In the genomic region with DNA sequence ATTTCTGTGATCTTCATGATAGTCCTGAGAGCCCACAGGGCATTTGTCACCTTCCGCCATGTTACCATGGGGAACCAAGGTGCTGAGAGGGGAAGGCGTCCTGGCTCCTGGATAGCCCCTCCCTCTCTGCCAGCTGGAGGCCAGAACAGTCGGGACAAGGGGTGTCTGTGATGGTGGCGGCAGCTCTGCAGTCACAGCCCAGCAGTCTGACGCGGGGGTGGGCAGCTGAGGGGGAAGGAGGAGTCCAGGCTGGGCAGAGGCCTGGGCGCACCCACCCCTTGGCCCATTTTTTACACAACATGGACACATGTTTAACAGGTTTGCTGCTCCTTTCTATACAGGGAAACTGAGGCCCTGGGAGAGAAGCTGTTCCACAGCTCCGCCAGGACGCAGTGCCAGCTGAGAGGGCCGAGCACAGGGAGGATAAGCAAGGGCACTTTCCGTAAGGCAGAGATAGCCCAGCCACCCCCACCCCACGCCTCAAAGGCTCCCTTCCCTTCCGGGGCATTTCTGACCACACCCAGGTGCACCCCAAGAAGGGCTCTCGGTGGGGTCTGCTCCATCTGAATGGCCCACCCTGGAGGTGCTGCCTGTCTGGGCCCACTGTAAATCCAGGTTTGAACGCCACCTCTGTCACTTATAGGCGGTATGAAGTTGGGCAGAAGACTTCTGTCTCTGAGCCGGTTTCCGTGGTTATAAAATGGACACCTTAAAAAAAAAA, we compare ENCODE assay signal across 10 cellular contexts. TPM values are rescaled to one million over a fixed set of nuclear protein-coding genes. Genes with fewer than 3 reads are reported as not detected.
DNase-seq lines count a peak whose midpoint lies in the region; ATAC-seq and TF ChIP-seq lines count a peak whose summit lies in the region.
"Had no signal": no experiment of that assay in that cellular context is flagged by ENCODE, and none has a peak within 500 bp of the region (broad histone marks: within the 10 kb centered on the region; RNA-seq: fewer than 3 reads in every experiment).

No MANE protein-coding gene starts in this region.

- H3K27me3 ChIP-seq in esophagus (ENCODE audit: control insufficient read depth in 1 of 2, insufficient read depth in 2 of 2, low read length in 2 of 2) (no peaks in the 10 kb centered on the region), prostate gland (replicated peaks; ENCODE audit: insufficient read depth) (no peaks in the 10 kb centered on the region), hepatocyte (no peaks in the 10 kb centered on the region)

- peaks cover 33% of the 10 kb centered on the region for H3K4me1 Mint-ChIP-seq in CD14-positive monocyte
- peaks cover 81 to 93% (median 83%) of the 10 kb centered on the region in 3 donors for H3K4me1 Mint-ChIP-seq in T-cell

- H3K27ac ChIP-seq in esophagus (ENCODE audit: low read depth in 2 of 2, low read length in 1 of 2) (peak overlapping the region; percentile 98 to 99), prostate gland (peak overlapping the region; percentile 51 to 63), hepatocyte (no peak overlapping the region)
- H3K27ac ChIP-seq: parathyroid adenoma had no signal

- peak overlapping the region in 1 of 2 donors; percentile 51 for H3K4me3 Mint-ChIP-seq in CD14-positive monocyte
- peak overlapping the region; percentile 1 to 63 (median 32) for H3K4me3 Mint-ChIP-seq in T-cell

- H3K9me3 Mint-ChIP-seq in CD14-positive monocyte = no peaks in the 10 kb centered on the region
- no peaks in the 10 kb centered on the region for H3K9me3 Mint-ChIP-seq in T-cell

- peaks cover 26% of the 10 kb centered on the region for H3K79me2 ChIP-seq in hepatocyte

- H3K9me2 ChIP-seq in hepatocyte (replicated peaks; ENCODE audit: insufficient read depth) = no peaks in the 10 kb centered on the region

- no peaks in the 10 kb centered on the region for H3K27me3 Mint-ChIP-seq in CD14-positive monocyte (ENCODE audit: low read depth in 3 of 3)
- H3K27me3 Mint-ChIP-seq in T-cell = no peaks in the 10 kb centered on the region

- H3K36me3 ChIP-seq in esophagus (ENCODE audit: control insufficient read depth in 2 of 2, insufficient read depth in 2 of 2, low read length in 1 of 2) (peaks cover 4 to 7% of the 10 kb centered on the region in 2 donors), prostate gland (no peaks in the 10 kb centered on the region), hepatocyte (replicated peaks; ENCODE audit: insufficient read depth, low read depth) (no peaks in the 10 kb centered on the region)

- no peak for TF ChIP-seq CTCF in CD14-positive monocyte (IDR thresholded peaks at IDR 0.05)
- TF ChIP-seq CTCF in prostate gland (IDR thresholded peaks at IDR 0.05) = no peak
- no peak for TF ChIP-seq CTCF in hepatocyte (IDR thresholded peaks at IDR 0.05; ENCODE audit: poor library complexity)

- no peak overlapping the region for H2AFZ ChIP-seq in hepatocyte
- H2AFZ ChIP-seq: parathyroid adenoma had no signal

- H3K36me3 Mint-ChIP-seq in CD14-positive monocyte (peaks cover 16 to 39% of the 10 kb centered on the region in 2 donors), T-cell (peaks cover 18% of the 10 kb centered on the region)

- peaks cover 14 to 31% of the 10 kb centered on the region in 2 donors for H3K4me1 ChIP-seq in esophagus (ENCODE audit: control insufficient read depth in 2 of 2, insufficient read depth in 2 of 2, low read length in 1 of 2)
- H3K4me1 ChIP-seq in prostate gland (replicated peaks) = peaks cover 4% of the 10 kb centered on the region
- H3K4me1 ChIP-seq in hepatocyte (ENCODE audit: insufficient read depth) = no peaks in the 10 kb centered on the region
- H3K4me1 ChIP-seq: parathyroid adenoma had no signal

- ATAC-seq in T-cell (replicated peaks in 1 of 4) (no peak), HG02981 (IDR thresholded peaks at IDR 0.05; ENCODE audit: unreplicated experiment) (no peak), HG03565 (IDR thresholded peaks at IDR 0.05; ENCODE audit: unreplicated experiment) (no peak), GM18861 (IDR thresholded peaks at IDR 0.05; ENCODE audit: unreplicated experiment) (no peak)

- CTCF ChIA-PET in T-cell (lab: Charles Lee) = no interaction called here

- no peak for TF ChIP-seq POLR2A in prostate gland (IDR thresholded peaks at IDR 0.05)

- H3K27ac Mint-ChIP-seq in CD14-positive monocyte (peak overlapping the region in 5 of 7 donors; percentile 61 to 81 (median 80)), T-cell (peak overlapping the region; percentile 96 to 97)

- DNase-seq in CD14-positive monocyte (ENCODE audit: low spot score) = no peak
- no peak for DNase-seq in T-cell
- no peak for DNase-seq in prostate gland (ENCODE audit: low spot score)
- no peak for DNase-seq in hepatocyte (ENCODE audit: low spot score)
- DNase-seq: NCI-H524 treated with DMSO at 0.1 percent for 48 hours had no signal

- no peaks in the 10 kb centered on the region for H4K20me1 ChIP-seq in hepatocyte (ENCODE audit: insufficient read depth, poor library complexity, severe bottlenecking)

- H3K4me3 ChIP-seq in esophagus (ENCODE audit: low read depth in 1 of 2, low read length in 2 of 2) = no peak overlapping the region
- no peak overlapping the region for H3K4me3 ChIP-seq in prostate gland
- H3K4me3 ChIP-seq in hepatocyte = no peak overlapping the region

- 79 to 80% methylated on average over 18 of the region's 18 CpGs for WGBS in esophagus, 2 donors
- 74% methylated on average over 18 of the region's 18 CpGs for WGBS in prostate gland
- WGBS in hepatocyte (ENCODE audit: low lambda C conversion rate, missing lambda C conversion rate) = 94% methylated on average over 18 of the region's 18 CpGs

- intact Hi-C loops in CD14-positive monocyte (cut with micrococcal nuclease) (no loop called here), prostate gland (cut with DNase I) (no loop called here)

- POLR2A ChIA-PET in T-cell (lab: Charles Lee) = interaction anchor here in 1 of 2 donors (0.5 kb wide), 1 partner anchor 10 kb away, joined by 4 read pairs; no protein-coding TSS in a partner anchor

- no peak overlapping the region for H3K4me2 ChIP-seq in hepatocyte

- H3K9me3 ChIP-seq in esophagus (ENCODE audit: control insufficient read depth in 2 of 2, insufficient read depth in 1 of 2, low read depth in 1 of 2, low read length in 1 of 2) (no peaks in the 10 kb centered on the region), prostate gland (no peaks in the 10 kb centered on the region), hepatocyte (ENCODE audit: low read depth) (no peaks in the 10 kb centered on the region)

RNA-seq across cellular contexts. Expression of gene LRRC8A, which starts 17.1 kb away (rescaled TPM):
- 10 to 100 TPM in 1 of 2 donors, 1 to 10 TPM in 1; 7.8 to 10.8 TPM for polyA plus RNA-seq in CD14-positive monocyte
- 10 to 100 TPM; 30.7 to 34.3 (median 33.9) TPM for total RNA-seq in T-cell
- polyA plus RNA-seq in esophagus = 10 to 100 TPM; 38.5 to 55.6 TPM
- total RNA-seq in prostate gland = 10 to 100 TPM; 78.2 to 78.8 TPM
- 28.8 and 30.7 TPM in 2 replicates for total RNA-seq in hepatocyte
- polyA plus RNA-seq in hepatocyte = 46.8 and 55.6 TPM in 2 replicates

RNA-seq across cellular contexts. Expression of gene KYAT1, which starts 17.3 kb away (rescaled TPM):
- polyA plus RNA-seq in CD14-positive monocyte (1 to 10 TPM; 2.4 to 4.5 TPM), esophagus (1 to 10 TPM; 4.0 to 6.7 TPM), hepatocyte (8.4 and 8.7 TPM in 2 replicates)
- total RNA-seq in T-cell (10 to 100 TPM in 4 of 5 donors, 1 to 10 TPM in 1; 9.7 to 15.6 (median 11.7) TPM), prostate gland (10 to 100 TPM; 13.1 to 24.1 TPM), hepatocyte (5.1 and 7.9 TPM in 2 replicates)

RNA-seq across cellular contexts. Expression of gene PHYHD1, which starts 21.8 kb away (rescaled TPM):
- polyA plus RNA-seq in CD14-positive monocyte = not detected
- 1 to 10 TPM in 3 of 5 donors, under 1 TPM in 2; 0.53 to 5.5 (median 3.3) TPM for total RNA-seq in T-cell
- 10 to 100 TPM; 19.8 to 39.5 TPM for polyA plus RNA-seq in esophagus
- total RNA-seq in prostate gland = 10 to 100 TPM; 36.4 to 50.9 TPM
- total RNA-seq in hepatocyte = 12.6 and 20.3 TPM in 2 replicates
- 25.7 and 32.3 TPM in 2 replicates for polyA plus RNA-seq in hepatocyte

RNA-seq across cellular contexts. Expression of gene DOLK, which starts 48.4 kb away (rescaled TPM):
- polyA plus RNA-seq in CD14-positive monocyte = 1 to 10 TPM; 7.0 to 8.5 TPM
- total RNA-seq in T-cell = 10 to 100 TPM in 2 of 5 donors, 1 to 10 TPM in 3; 5.4 to 11.6 (median 10.0) TPM
- polyA plus RNA-seq in esophagus = 10 to 100 TPM in 1 of 2 donors, 1 to 10 TPM in 1; 5.3 to 11.6 TPM
- 10 to 100 TPM; 26.6 to 27.3 TPM for total RNA-seq in prostate gland
- total RNA-seq in hepatocyte = 30.2 and 34.2 TPM in 2 replicates
- 37.4 and 45.0 TPM in 2 replicates for polyA plus RNA-seq in hepatocyte

RNA-seq across cellular contexts. Expression of gene NUP188, which starts 48.5 kb away (rescaled TPM):
- polyA plus RNA-seq in CD14-positive monocyte (10 to 100 TPM; 10.5 to 17.2 TPM), esophagus (10 to 100 TPM; 19.7 to 21.8 TPM), hepatocyte (28.1 and 31.2 TPM in 2 replicates)
- total RNA-seq in T-cell (10 to 100 TPM; 51.0 to 78.4 (median 71.3) TPM), prostate gland (10 to 100 TPM; 34.6 to 88.6 TPM), hepatocyte (24.4 and 28.1 TPM in 2 replicates)
